Comparison of ENCODE assay signal across 8 cellular contexts in the genomic region with DNA sequence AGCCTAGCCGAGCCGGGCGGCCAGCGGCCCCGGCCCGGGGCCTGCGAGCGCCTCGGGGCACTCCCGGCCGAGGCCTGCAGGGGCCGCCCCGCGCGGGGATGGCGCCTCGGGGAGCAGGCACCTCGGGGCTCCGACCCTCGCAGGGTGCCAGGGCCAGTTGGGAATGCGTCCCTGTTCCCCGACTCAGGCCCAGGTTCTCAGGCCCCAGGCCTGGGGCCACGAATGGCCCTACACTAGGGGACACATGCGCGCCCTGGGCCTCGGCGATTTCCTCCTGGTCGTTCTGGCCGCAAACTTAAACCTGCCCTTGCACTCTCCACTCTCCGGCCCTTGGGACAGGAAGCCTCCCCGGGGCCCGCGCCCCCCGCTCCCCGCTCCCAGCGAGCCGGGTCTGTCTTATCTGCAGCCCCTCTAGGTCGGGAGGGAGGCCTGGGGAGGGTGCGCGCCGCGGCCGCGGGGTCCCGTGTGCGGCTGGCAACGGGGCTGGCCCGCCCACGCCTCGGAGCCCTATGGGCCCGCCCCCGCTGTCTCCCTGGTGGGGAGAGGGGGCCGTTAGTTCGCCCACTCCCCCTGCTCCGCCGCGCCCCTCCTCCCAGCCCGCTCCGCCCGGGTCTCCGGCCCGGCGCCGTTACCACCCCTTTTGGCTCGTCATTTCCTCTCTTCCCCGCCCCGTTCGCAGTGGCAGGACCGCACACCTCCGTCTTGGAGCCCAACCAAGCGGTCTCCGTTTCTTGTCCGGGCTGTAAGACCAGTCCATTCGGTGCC.
DNase-seq lines count a peak whose midpoint lies in the region; TF ChIP-seq lines count a peak whose summit lies in the region.

No MANE protein-coding gene starts in this region.

- peaks cover 37% of the 10 kb centered on the region for H4K20me1 ChIP-seq in OCI-LY3 (ENCODE audit: insufficient read depth, low read length)

- peaks cover 18% of the 10 kb centered on the region for H3K4me1 ChIP-seq in HUES6 (ENCODE audit: control insufficient read depth, insufficient read depth, low read length)
- peaks cover 31% of the 10 kb centered on the region for H3K4me1 ChIP-seq in OCI-LY3 (ENCODE audit: low read length)
- peaks cover 23 to 31% of the 10 kb centered on the region in 2 donors for H3K4me1 ChIP-seq in mucosa of rectum (ENCODE audit: control insufficient read depth in 2 of 2, insufficient read depth in 2 of 2, low read length in 2 of 2)

- peak overlapping the region; percentile 93 for H3K27ac ChIP-seq in HUES6 (ENCODE audit: low read depth, low read length)
- H3K27ac ChIP-seq in OCI-LY3 (ENCODE audit: low read length) = peak overlapping the region; percentile 92
- H3K27ac ChIP-seq in mucosa of rectum (ENCODE audit: low read depth in 2 of 2, low read length in 2 of 2) = peak overlapping the region; percentile 99 to 100

- H3K4me3 ChIP-seq in HUES6 (ENCODE audit: low read depth, low read length) = peak overlapping the region; percentile 86
- peak overlapping the region; percentile 77 for H3K4me3 ChIP-seq in OCI-LY3 (ENCODE audit: low read length)
- H3K4me3 ChIP-seq in epithelial cell of esophagus (ENCODE audit: low read length) = peak overlapping the region; percentile 81
- peak overlapping the region; percentile 87 to 95 for H3K4me3 ChIP-seq in mucosa of rectum (ENCODE audit: low read length in 2 of 2)

- DNase-seq in COLO829 (ENCODE audit: low spot score) (peak; percentile 79), GM20000 (ENCODE audit: low spot score) (peak; percentile 79), activated T-cell treated with anti-CD3 and anti-CD28 coated beads for 4 hours (peak; percentile 69), epithelial cell of esophagus (ENCODE audit: low read depth) (peak; percentile 84)
- peak; percentile 70 for DNase-seq in stimulated activated CD8-positive, alpha-beta memory T cell treated with anti-CD3 and anti-CD28 coated beads, Interleukin-4, amount 100 ng/mL, for 24 hours (ENCODE audit: low read depth)

- peak overlapping the region; percentile 96 for H3K4me2 ChIP-seq in OCI-LY3 (ENCODE audit: low read length)

- H3K27me3 ChIP-seq in HUES6 (ENCODE audit: control insufficient read depth, insufficient read depth, low read length) = no peaks in the 10 kb centered on the region
- no peaks in the 10 kb centered on the region for H3K27me3 ChIP-seq in OCI-LY3 (ENCODE audit: low read depth, low read length)
- H3K27me3 ChIP-seq in mucosa of rectum (ENCODE audit: control insufficient read depth in 2 of 2, insufficient read depth in 2 of 2, low read length in 2 of 2) = no peaks in the 10 kb centered on the region

- peaks cover 63% of the 10 kb centered on the region for H3K79me2 ChIP-seq in OCI-LY3 (ENCODE audit: low read length)

- peak overlapping the region; percentile 98 for H3K9ac ChIP-seq in HUES6 (ENCODE audit: low read length)
- H3K9ac ChIP-seq in OCI-LY3 (ENCODE audit: low read length) = peak overlapping the region; percentile 97
- peak overlapping the region; percentile 96 to 98 for H3K9ac ChIP-seq in mucosa of rectum (ENCODE audit: low read depth in 1 of 2, low read length in 2 of 2)

- H3K36me3 ChIP-seq in HUES6 (ENCODE audit: control insufficient read depth, insufficient read depth, low read length) = peaks cover 14% of the 10 kb centered on the region
- H3K36me3 ChIP-seq in OCI-LY3 (replicated peaks; ENCODE audit: low read depth, low read length) = peaks cover 9% of the 10 kb centered on the region
- peaks cover under 1 to 10% of the 10 kb centered on the region in 2 donors for H3K36me3 ChIP-seq in mucosa of rectum (ENCODE audit: control insufficient read depth in 2 of 2, insufficient read depth in 2 of 2, low read length in 2 of 2)

- TF ChIP-seq CTCF in GM20000 (IDR thresholded peaks at IDR 0.05; ENCODE audit: extremely low read depth, missing control alignments) = no peak
- TF ChIP-seq CTCF in OCI-LY3 (IDR thresholded peaks at IDR 0.05; ENCODE audit: low read depth, low read length) = no peak
- TF ChIP-seq CTCF in epithelial cell of esophagus (IDR thresholded peaks at IDR 0.05; ENCODE audit: insufficient read depth, low read depth, low read length, missing control alignments) = no peak

- H3K9me3 ChIP-seq in HUES6 (ENCODE audit: control insufficient read depth, insufficient read depth, low read depth, low read length) = no peaks in the 10 kb centered on the region
- no peaks in the 10 kb centered on the region for H3K9me3 ChIP-seq in OCI-LY3 (ENCODE audit: insufficient read depth, low read length)
- no peaks in the 10 kb centered on the region for H3K9me3 ChIP-seq in mucosa of rectum (ENCODE audit: control insufficient read depth in 2 of 2, low read length in 2 of 2)

- no peak overlapping the region for H2AFZ ChIP-seq in OCI-LY3 (ENCODE audit: low read depth, low read length)

Comparison
In these comparisons a context has a peak if more than half of its experiments do, and no peak if none do; other contexts are left out.
1. Peak in every context shown above with its lines: DNase-seq, H3K4me3 ChIP-seq and H3K27ac ChIP-seq.